8 cellular contexts compared by ENCODE assay signal in the genomic region with DNA sequence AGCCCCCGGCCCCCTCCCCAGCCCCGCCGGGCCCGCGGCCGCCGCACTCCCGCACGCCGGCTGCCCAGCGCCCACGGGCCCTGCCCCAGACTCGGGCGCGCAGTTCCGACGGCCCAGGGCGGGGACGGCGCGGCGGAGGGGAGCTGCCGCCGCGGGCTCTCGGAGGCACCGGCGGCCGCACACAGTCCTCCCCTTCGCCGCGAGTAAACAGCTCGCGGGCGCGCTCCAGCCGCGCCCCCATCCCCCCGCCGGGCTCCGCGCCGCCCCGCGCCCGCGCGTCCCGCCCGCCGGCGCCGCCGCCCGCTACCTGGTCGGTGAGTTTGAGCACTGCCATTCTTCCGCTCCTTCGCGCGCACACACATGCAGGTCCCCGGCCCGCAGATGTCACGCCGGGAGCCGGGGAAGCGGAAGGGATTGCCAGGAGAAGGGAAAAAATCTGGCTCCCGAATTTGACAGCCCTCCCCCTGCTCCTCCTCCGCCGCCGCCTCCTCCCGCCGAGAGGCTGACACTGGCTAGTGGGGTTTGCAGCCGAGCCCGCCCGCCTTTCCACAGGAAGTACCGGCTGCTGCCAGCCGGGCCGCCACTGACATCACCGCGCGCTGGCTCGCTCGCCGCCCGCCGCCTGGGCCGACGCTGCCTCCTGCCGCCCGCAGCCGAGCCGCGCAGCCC. TPM values are rescaled to one million over a fixed set of nuclear protein-coding genes. Genes with fewer than 3 reads are reported as not detected.
DNase-seq lines count a peak whose midpoint lies in the region; ATAC-seq, FAIRE-seq and TF ChIP-seq lines count a peak whose summit lies in the region.

A gene (minus strand): TSS at position 510 of the 669 bp plus-strand sequence. CDS start 176 bp downstream, at position 334.

- no peaks in the 10 kb centered on the region for H4K20me1 ChIP-seq in smooth muscle cell (ENCODE audit: low read depth)

- TF ChIP-seq RAD21 in A549 (conservative IDR thresholded peaks at IDR 0.05 in 1 of 2, IDR thresholded peaks at IDR 0.05 in 1 of 2) = peak; percentile 54 to 71

- in situ Hi-C loops in T47D (cut with HindIII; ENCODE audit: low pct_unique_long_range_greater_than_20kb, low sequenced_read_pairs) = no loop called here

- TF ChIP-seq EP300 in A549 (IDR thresholded peaks at IDR 0.05) = no peak

- peak within 1 kb of the TSS; percentile 50 for H3K9ac ChIP-seq in smooth muscle cell (ENCODE audit: low read depth)

- peaks cover 13% of the 10 kb centered on the region for H3F3A ChIP-seq in smooth muscle cell (ENCODE audit: low read depth)

- no peaks in the 10 kb centered on the region for H3K36me3 ChIP-seq in smooth muscle cell (ENCODE audit: low read depth)

- no peaks in the 10 kb centered on the region for H3K27me3 ChIP-seq in smooth muscle cell (ENCODE audit: low read depth)

- H3K4me2 ChIP-seq in A549 = peak within 1 kb of the TSS; percentile 98
- peak within 1 kb of the TSS; percentile 96 for H3K4me2 ChIP-seq in smooth muscle cell

- 0% methylated on average over 9 of the region's 93 CpGs for WGBS in A549 (ENCODE audit: missing lambda C conversion rate)
- WGBS in smooth muscle cell (ENCODE audit: low lambda C conversion rate) = 0% methylated on average over 21 of the region's 93 CpGs

- CTCF ChIA-PET in A549 (lab: Yijun Ruan, JAX) = interaction anchor here (0.9 to 5.3 kb wide), 8 partner anchors 13 to 281 kb away, joined by 3 to 43 read pairs (median 4); no protein-coding TSS in a partner anchor

- H3K79me2 ChIP-seq in smooth muscle cell (ENCODE audit: low read depth) = no peaks in the 10 kb centered on the region

- FAIRE-seq in A549 (lab: Jason Lieb, UNC) = no peak

- peak within 1 kb of the TSS; percentile 96 for H2AFZ ChIP-seq in smooth muscle cell (ENCODE audit: low read depth)

- H3K4me3 ChIP-seq in A549 = peak within 1 kb of the TSS; percentile 97
- H3K4me3 ChIP-seq in smooth muscle cell = peak within 1 kb of the TSS; percentile 75

- DNase-seq in A549 (ENCODE audit: low read depth in 1 of 2, low spot score in 1 of 2) = peak; percentile 76 to 83
- DNase-seq in NCI-H2196 (lab: John Stamatoyannopoulos, UW; ENCODE audit: unreplicated experiment) = peak; percentile 88
- DNase-seq in T47D (ENCODE audit: low read depth in 1 of 2, low spot score in 1 of 2) = peak; percentile 85 to 90
- peak; percentile 94 for DNase-seq in iPS-NIHi11 (ENCODE audit: low spot score)
- peak; percentile 61 for DNase-seq in smooth muscle cell (lab: John Stamatoyannopoulos, UW; ENCODE audit: unreplicated experiment)

- POLR2A ChIA-PET in A549 (lab: Yijun Ruan, JAX) = no interaction called here

- ATAC-seq in A549 (peak; percentile 97 to 99), GM18858 (IDR thresholded peaks at IDR 0.05; ENCODE audit: unreplicated experiment) (peak; percentile 45), HG03066 (IDR thresholded peaks at IDR 0.05; ENCODE audit: low read depth, unreplicated experiment) (peak; percentile 65)

- H3K9me3 ChIP-seq in A549 = no peaks in the 10 kb centered on the region
- no peaks in the 10 kb centered on the region for H3K9me3 ChIP-seq in smooth muscle cell (replicated peaks; ENCODE audit: low read depth)

- peak; percentile 66; the same call in 2 of the 3 replicates for TF ChIP-seq CTCF in A549 (IDR thresholded peaks at IDR 0.05)
- peak; percentile 86 for TF ChIP-seq CTCF in VCaP (conservative IDR thresholded peaks at IDR 0.05)
- TF ChIP-seq CTCF in smooth muscle cell (IDR thresholded peaks at IDR 0.05; ENCODE audit: borderline replicate concordance, insufficient read depth, poor library complexity, severe bottlenecking) = peak; percentile 11

- peak within 1 kb of the TSS; percentile 83 to 85 for H3K27ac ChIP-seq in A549
- H3K27ac ChIP-seq in VCaP = peak within 1 kb of the TSS; percentile 85
- H3K27ac ChIP-seq in smooth muscle cell (ENCODE audit: low read depth) = peak within 1 kb of the TSS; percentile 67

- H3K4me1 ChIP-seq in A549 (peaks cover 8% of the 10 kb centered on the region; the same call in 2 of the 3 replicates), smooth muscle cell (ENCODE audit: low read depth) (peaks cover 10% of the 10 kb centered on the region)

- TF ChIP-seq POLR2A in A549 (IDR thresholded peaks at IDR 0.05; ENCODE audit: low read length) = peak; percentile 29; the same call in 1 of the 2 replicates

TF ChIP-seq in A549, 52 proteins besides CTCF, POLR2A, EP300 and RAD21:
- TF ChIP-seq KDM1A (IDR thresholded peaks at IDR 0.05; ENCODE audit: low read depth) (no peak), ESRRA (IDR thresholded peaks at IDR 0.05; ENCODE audit: borderline replicate concordance, low read length) (no peak), MAZ (IDR thresholded peaks at IDR 0.05; ENCODE audit: borderline replicate concordance, low read depth, low read length) (no peak), NR3C1 (IDR thresholded peaks at IDR 0.05) (no peak), NPAS2 (CRISPR knock-in tag; IDR thresholded peaks at IDR 0.05; ENCODE audit: borderline replicate concordance) (no peak), CHD4 (IDR thresholded peaks at IDR 0.05; ENCODE audit: borderline replicate concordance) (no peak), SMC3 (IDR thresholded peaks at IDR 0.05) (peak; percentile 79), GATA3 (IDR thresholded peaks at IDR 0.05; ENCODE audit: borderline replicate concordance) (no peak), RNF2 (IDR thresholded peaks at IDR 0.05; ENCODE audit: borderline replicate concordance, low read depth) (no peak), RARB (CRISPR knock-in tag; IDR thresholded peaks at IDR 0.05) (no peak), JUNB (IDR thresholded peaks at IDR 0.05) (no peak), KDM5A (IDR thresholded peaks at IDR 0.05) (no peak), PHF8 (IDR thresholded peaks at IDR 0.05; ENCODE audit: borderline replicate concordance, low read depth) (no peak), JUN (IDR thresholded peaks at IDR 0.05) (peak in 1 of 2 experiments; percentile 37; a peak in 1 of 5 replicates)
- TF ChIP-seq, protein P1, sequence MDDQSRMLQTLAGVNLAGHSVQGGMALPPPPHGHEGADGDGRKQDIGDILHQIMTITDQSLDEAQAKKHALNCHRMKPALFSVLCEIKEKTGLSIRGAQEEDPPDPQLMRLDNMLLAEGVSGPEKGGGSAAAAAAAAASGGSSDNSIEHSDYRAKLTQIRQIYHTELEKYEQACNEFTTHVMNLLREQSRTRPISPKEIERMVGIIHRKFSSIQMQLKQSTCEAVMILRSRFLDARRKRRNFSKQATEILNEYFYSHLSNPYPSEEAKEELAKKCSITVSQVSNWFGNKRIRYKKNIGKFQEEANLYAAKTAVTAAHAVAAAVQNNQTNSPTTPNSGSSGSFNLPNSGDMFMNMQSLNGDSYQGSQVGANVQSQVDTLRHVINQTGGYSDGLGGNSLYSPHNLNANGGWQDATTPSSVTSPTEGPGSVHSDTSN (IDR thresholded peaks at IDR 0.05) = no peak
- TF ChIP-seq, protein P2, sequence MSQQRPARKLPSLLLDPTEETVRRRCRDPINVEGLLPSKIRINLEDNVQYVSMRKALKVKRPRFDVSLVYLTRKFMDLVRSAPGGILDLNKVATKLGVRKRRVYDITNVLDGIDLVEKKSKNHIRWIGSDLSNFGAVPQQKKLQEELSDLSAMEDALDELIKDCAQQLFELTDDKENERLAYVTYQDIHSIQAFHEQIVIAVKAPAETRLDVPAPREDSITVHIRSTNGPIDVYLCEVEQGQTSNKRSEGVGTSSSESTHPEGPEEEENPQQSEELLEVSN (IDR thresholded peaks at IDR 0.05; ENCODE audit: borderline replicate concordance, low read depth) = 0 out of 2 replicates have a peak, but pooled peaks have one; percentile 19

RNA-seq across cellular contexts. Expression of the gene that starts here (rescaled TPM):
- polyA plus RNA-seq in A549 (2011; rRNA removed) (5.9 and 7.9 TPM in 2 replicates), A549 (2017; fragmentation: RNase III; extraction: RNeasy Plus Mini Kit Qiagen cat#74134 plus additional on column Dnase treatment) (0.97 to 1.6 TPM (median 1.6 TPM) in 3 replicates), smooth muscle cell (2.4 and 3.6 TPM in 2 replicates)
- 4.4 and 5.3 TPM in 2 replicates for polyA plus RNA-seq in A549 (2012; cell fraction: cytosol; rRNA removed)
- 1.8 and 12.3 TPM in 2 replicates for polyA plus RNA-seq in A549 (2012; cell fraction: nucleus; rRNA removed)
- polyA minus RNA-seq in A549 (2011; rRNA and poly(A)+ RNA removed) = 9.8 and 18.8 TPM in 2 replicates
- total RNA-seq in smooth muscle cell = 5.5 and 6.0 TPM in 2 replicates

Comparison
In these comparisons a context has a peak if more than half of its experiments do, and no peak if none do; other contexts are left out.
1. Peak in every context shown above with its lines: DNase-seq, ATAC-seq, H3K4me3 ChIP-seq and H3K27ac ChIP-seq.
2. ATAC-seq: peak in every context shown above with its lines; median percentile 98 in A549; 65 in HG03066; 45 in GM18858.
3. CTCF ChIP-seq: peak in every context shown above with its lines; median percentile 86 in VCaP; 66 in A549; 11 in smooth muscle cell.